In genomic region chr15:70917955-70918354, GRCh38 we compare ENCODE assay signal across 8 cellular contexts. TPM values are rescaled to one million over a fixed set of nuclear protein-coding genes. Genes with fewer than 3 reads are reported as not detected.
"Had no signal": no experiment of that assay in that cellular context is flagged by ENCODE, and none has a peak within 500 bp of the region (broad histone marks: within the 10 kb centered on the region; RNA-seq: fewer than 3 reads in every experiment).

No MANE protein-coding gene starts in this region.

- H3K9me3 Mint-ChIP-seq: GM23338, H9 had no signal

- DNase-seq: H9, HCEC 1CT had no signal

- H3K27ac Mint-ChIP-seq: GM23338, H9, IgD-negative memory B cell had no signal

- H3K4me3 ChIP-seq: GM23338 had no signal

- ATAC-seq: GM23338, HepG2 had no signal

- H3K4me1 Mint-ChIP-seq: GM23338, H9, IgD-negative memory B cell had no signal

- H3K36me3 Mint-ChIP-seq: IgD-negative memory B cell had no signal

- H3K27ac ChIP-seq: HL-60 had no signal

- H3K4me3 Mint-ChIP-seq: GM23338, H9, IgD-negative memory B cell had no signal

- H3K27me3 Mint-ChIP-seq: IgD-negative memory B cell had no signal

- FAIRE-seq: H1, H54, HepG2 had no signal

RNA-seq across cellular contexts. Expression of gene LRRC49, which starts 25.3 kb away (rescaled TPM):
- polyA plus RNA-seq: IgD-negative memory B cell had no signal
